ENCODE assay signal across 34 cellular contexts in the genomic region with DNA sequence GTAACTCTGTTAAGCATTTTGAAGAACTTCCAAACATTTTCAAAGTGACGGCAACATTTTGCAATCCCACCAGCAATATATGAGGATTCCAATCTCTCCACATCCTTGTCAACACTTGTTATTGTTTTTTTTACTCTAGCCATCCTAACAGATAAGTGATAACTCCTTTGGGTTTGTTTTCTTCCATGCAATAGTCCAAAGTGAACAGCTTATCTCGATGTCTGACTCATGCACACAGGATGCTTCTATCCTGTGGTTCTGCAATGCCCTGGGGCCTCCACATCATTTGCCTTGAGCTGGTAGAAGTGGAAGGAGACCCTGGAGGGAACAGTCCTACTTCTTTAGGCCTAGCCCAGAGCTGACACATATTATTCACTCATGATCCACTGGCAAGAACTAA. TPM values are rescaled to one million over a fixed set of nuclear protein-coding genes. Genes with fewer than 3 reads are reported as not detected.
"Had no signal": no experiment of that assay in that cellular context is flagged by ENCODE, and none has a peak within 500 bp of the region (broad histone marks: within the 10 kb centered on the region; RNA-seq: fewer than 3 reads in every experiment).

No MANE protein-coding gene starts in this region.

- H3K27ac Mint-ChIP-seq: activated naive CD4-positive, alpha-beta T cell treated with anti-CD3 and anti-CD28 coated beads, Interleukin-2, amount 10 ng/mL, durations not matched to agents 7 days and 5 days; activated naive CD8-positive, alpha-beta T cell treated with anti-CD3 and anti-CD28 coated beads, Interleukin-2, amount 10 ng/mL, durations not matched to agents 7 days and 5 days; activated T-cell treated with anti-CD3 and anti-CD28 coated beads, Interleukin-2, amount 50 U/mL, for 24 hours; dendritic cell treated with granulocyte-macrophage colony-stimulating factor and Interleukin-4, amounts not matched to agents 40 ng/mL and 50 ng/mL, for 4 days; mesothelial cell of epicardium; naive thymus-derived CD4-positive, alpha-beta T cell; stimulated activated naive B cell treated with anti-CD40 and anti-IgM and Interleukin-4, amounts not matched to agents 10 μg/mL and 1 μg/mL and 100 μg/mL, for 72 hours had no signal

- H3K4me1 Mint-ChIP-seq: activated naive CD4-positive, alpha-beta T cell treated with anti-CD3 and anti-CD28 coated beads, Interleukin-2, amount 10 ng/mL, durations not matched to agents 7 days and 5 days had no signal

- H3K9me3 ChIP-seq: esophagus squamous epithelium, ovary, psoas muscle, suprapubic skin, tibial artery had no signal

- FAIRE-seq: astrocyte, kidney had no signal

- H3K4me2 ChIP-seq: smooth muscle cell had no signal

- H3K9me3 Mint-ChIP-seq: activated naive CD4-positive, alpha-beta T cell treated with anti-CD3 and anti-CD28 coated beads, Interleukin-2, amount 10 ng/mL, durations not matched to agents 7 days and 5 days; activated naive CD8-positive, alpha-beta T cell treated with anti-CD3 and anti-CD28 coated beads, Interleukin-2, amount 10 ng/mL, durations not matched to agents 7 days and 5 days; activated T-cell treated with anti-CD3 and anti-CD28 coated beads, Interleukin-2, amount 50 U/mL, for 24 hours; central memory CD8-positive, alpha-beta T cell; dendritic cell treated with granulocyte-macrophage colony-stimulating factor and Interleukin-4, amounts not matched to agents 40 ng/mL and 50 ng/mL, for 4 days had no signal

- H3K27me3 ChIP-seq: ovary had no signal

- H3K36me3 Mint-ChIP-seq: activated naive CD4-positive, alpha-beta T cell treated with anti-CD3 and anti-CD28 coated beads, Interleukin-2, amount 10 ng/mL, durations not matched to agents 7 days and 5 days; activated naive CD8-positive, alpha-beta T cell treated with anti-CD3 and anti-CD28 coated beads, Interleukin-2, amount 10 ng/mL, durations not matched to agents 7 days and 5 days; mesothelial cell of epicardium; naive thymus-derived CD4-positive, alpha-beta T cell; stimulated activated naive B cell treated with anti-CD40 and anti-IgM and Interleukin-4, amounts not matched to agents 10 μg/mL and 1 μg/mL and 100 μg/mL, for 72 hours had no signal

- DNase-seq: activated CD4-positive, alpha-beta T cell treated with anti-CD3 and anti-CD28 coated beads for 48 hours; activated CD4-positive, alpha-beta T cell treated with anti-CD3 and anti-CD28 coated beads, Interleukin-2, amount 50 U/mL, for 48 hours; activated CD8-positive, alpha-beta memory T cell treated with anti-CD3 and anti-CD28 coated beads, Interleukin-2, amount 50 U/mL, for 48 hours; activated gamma-delta T cell; activated naive CD4-positive, alpha-beta T cell treated with anti-CD3 and anti-CD28 coated beads, Interleukin-2, amount 10 ng/mL, durations not matched to agents 7 days and 5 days; activated naive CD8-positive, alpha-beta T cell treated with anti-CD3 and anti-CD28 coated beads, Interleukin-2, amount 10 ng/mL, durations not matched to agents 7 days and 5 days; activated T-cell treated with anti-CD3 and anti-CD28 coated beads, Interleukin-2, amount 50 U/mL, for 24 hours; amniotic stem cell; effector CD4-positive, alpha-beta T cell; esophagus squamous epithelium; head of caudate nucleus; hippocampal formation; kidney; naive thymus-derived CD4-positive, alpha-beta T cell; ovary; psoas muscle; stimulated activated CD4-positive, alpha-beta T cell treated with anti-CD3 and anti-CD28 coated beads, Interleukin-1b, Interleukin-23, amount 100 ng/mL, for 48 hours; stimulated activated CD4-positive, alpha-beta T cell treated with anti-CD3 and anti-CD28 coated beads, Interleukin-4, amount 100 ng/mL, for 4 hours; stimulated activated CD8-positive, alpha-beta memory T cell treated with anti-CD3 and anti-CD28 coated beads, Interleukin-4, amount 100 ng/mL, for 48 hours; stimulated activated naive B cell treated with anti-CD40 and anti-IgM and Interleukin-4, amounts not matched to agents 10 μg/mL and 1 μg/mL and 100 μg/mL, for 72 hours; stomach; tibial artery had no signal

- H3K27ac ChIP-seq: esophagus squamous epithelium, ovary, psoas muscle, stomach, suprapubic skin, tibial artery, VCaP had no signal

- H3K4me3 Mint-ChIP-seq: activated naive CD4-positive, alpha-beta T cell treated with anti-CD3 and anti-CD28 coated beads, Interleukin-2, amount 10 ng/mL, durations not matched to agents 7 days and 5 days; activated naive CD8-positive, alpha-beta T cell treated with anti-CD3 and anti-CD28 coated beads, Interleukin-2, amount 10 ng/mL, durations not matched to agents 7 days and 5 days; activated T-cell treated with anti-CD3 and anti-CD28 coated beads, Interleukin-2, amount 50 U/mL, for 24 hours; central memory CD8-positive, alpha-beta T cell; dendritic cell treated with granulocyte-macrophage colony-stimulating factor and Interleukin-4, amounts not matched to agents 40 ng/mL and 50 ng/mL, for 4 days; mesothelial cell of epicardium; naive thymus-derived CD4-positive, alpha-beta T cell; stimulated activated naive B cell treated with anti-CD40 and anti-IgM and Interleukin-4, amounts not matched to agents 10 μg/mL and 1 μg/mL and 100 μg/mL, for 72 hours had no signal

- H3K4me1 ChIP-seq: psoas muscle, suprapubic skin, tibial artery had no signal

- H3K36me3 ChIP-seq: esophagus squamous epithelium, ovary, stomach, suprapubic skin, tibial artery had no signal

- ATAC-seq: naive thymus-derived CD4-positive, alpha-beta T cell; psoas muscle; stimulated activated naive B cell treated with anti-CD40 and anti-IgM and Interleukin-4, amounts not matched to agents 10 μg/mL and 1 μg/mL and 100 μg/mL, for 72 hours had no signal

- H3K4me3 ChIP-seq: esophagus squamous epithelium, ovary, psoas muscle, smooth muscle cell, stomach, suprapubic skin, tibial artery had no signal

RNA-seq across cellular contexts. Expression of gene TLE7, which starts 13.0 kb away (rescaled TPM):
- total RNA-seq: activated CD8-positive, alpha-beta memory T cell treated with anti-CD3 and anti-CD28 coated beads for 36 hours; activated naive CD8-positive, alpha-beta T cell treated with anti-CD3 and anti-CD28 coated beads, Interleukin-2, amount 10 ng/mL, durations not matched to agents 7 days and 5 days; astrocyte; esophagus squamous epithelium; kidney; lower leg skin; mesothelial cell of epicardium; naive thymus-derived CD4-positive, alpha-beta T cell; ovary; psoas muscle; smooth muscle cell; stomach; suprapubic skin; T-helper 2 cell treated with Interferon-gamma antibody and Interleukin-4, amounts not matched to agents 100 ng/mL and 5 ng/mL, for 36 hours; ureter had no signal
- polyA plus RNA-seq: naive thymus-derived CD4-positive, alpha-beta T cell; neural cell; psoas muscle; smooth muscle cell; stomach had no signal
